14 cellular contexts compared by ENCODE assay signal in genomic region chr22:45211435-45211834, GRCh38. TPM values are rescaled to one million over a fixed set of nuclear protein-coding genes. Genes with fewer than 3 reads are reported as not detected.
DNase-seq lines count a peak whose midpoint lies in the region; ATAC-seq and TF ChIP-seq lines count a peak whose summit lies in the region.
"Had no signal": no experiment of that assay in that cellular context is flagged by ENCODE, and none has a peak within 500 bp of the region (broad histone marks: within the 10 kb centered on the region; RNA-seq: fewer than 3 reads in every experiment).

No MANE protein-coding gene starts in this region.

- H3K9me3 Mint-ChIP-seq in WTC11, result no peaks in the 10 kb centered on the region
- H3K9me3 Mint-ChIP-seq in stimulated activated effector memory CD8-positive, alpha-beta T cell treated with anti-CD3 and anti-CD28 coated beads, Interleukin-12 subunit alpha, Interleukin-12 subunit beta, amount 100 ng/mL, for 72 hours, result no peaks in the 10 kb centered on the region
- no peaks in the 10 kb centered on the region for H3K9me3 Mint-ChIP-seq in Calu3 (ENCODE audit: low read depth, unreplicated experiment)
- H3K9me3 Mint-ChIP-seq: activated CD4-positive, alpha-beta memory T cell treated with anti-CD3 and anti-CD28 coated beads for 36 hours; CD8-positive, alpha-beta T cell; naive thymus-derived CD4-positive, alpha-beta T cell had no signal

- ATAC-seq in WTC11, result no peak
- ATAC-seq in stimulated activated effector memory CD8-positive, alpha-beta T cell treated with anti-CD3 and anti-CD28 coated beads, Interleukin-12 subunit alpha, Interleukin-12 subunit beta, amount 100 ng/mL, for 72 hours, result no peak
- ATAC-seq: CD8-positive, alpha-beta T cell; naive thymus-derived CD4-positive, alpha-beta T cell had no signal

- BruUV-seq in Calu3 (replicated peaks; lab: Mats Ljungman, UMichigan), result no TSS peak

- H3K9me3 ChIP-seq in stomach smooth muscle (ENCODE audit: control insufficient read depth in 2 of 2, low read length in 2 of 2), result no peaks in the 10 kb centered on the region

- no peak for TF ChIP-seq CTCF in WTC11 (IDR thresholded peaks at IDR 0.05)
- TF ChIP-seq CTCF in Calu3 (IDR thresholded peaks at IDR 0.05; ENCODE audit: unreplicated experiment), result no peak

- H3K27ac ChIP-seq in layer of hippocampus (ENCODE audit: low read depth, low read length), result peak overlapping the region; percentile 94
- H3K27ac ChIP-seq in stomach smooth muscle (ENCODE audit: low read length), result no peak overlapping the region

- POLR2A ChIA-PET in WTC11 (lab: Charles Lee), result no interaction called here

- DNase-seq in Caki2 (ENCODE audit: low read depth) (peak; percentile 46), WTC11 (ENCODE audit: low spot score) (no peak), Calu3 (no peak), retina (no peak)
- DNase-seq in stimulated activated effector memory CD8-positive, alpha-beta T cell treated with anti-CD3 and anti-CD28 coated beads, Interleukin-12 subunit alpha, Interleukin-12 subunit beta, amount 100 ng/mL, for 72 hours (ENCODE audit: low spot score in 2 of 2), result no peak
- no peak for DNase-seq in activated CD4-positive, alpha-beta T cell treated with anti-CD3 and anti-CD28 coated beads, Interleukin-2, amount 50 U/mL, for 1 hour
- DNase-seq: activated CD4-positive, alpha-beta memory T cell treated with anti-CD3 and anti-CD28 coated beads for 36 hours; activated gamma-delta T cell; CD8-positive, alpha-beta T cell; cerebellar nuclear complex; MM.1S; naive thymus-derived CD4-positive, alpha-beta T cell had no signal

- intact Hi-C loops in Calu3 (cut with micrococcal nuclease; ENCODE audit: unreplicated experiment), result no loop called here

- CTCF ChIA-PET in WTC11 (lab: Charles Lee), result no interaction called here
- CTCF ChIA-PET in Calu3 (lab: Charles Lee), result no interaction called here

- peak overlapping the region; percentile 20 to 71 for H3K4me3 ChIP-seq in stomach smooth muscle (ENCODE audit: low read length in 2 of 2)

- H3K36me3 ChIP-seq in stomach smooth muscle (ENCODE audit: control insufficient read depth in 2 of 2, insufficient read depth in 2 of 2, low read length in 2 of 2), result no peaks in the 10 kb centered on the region

- no peak overlapping the region for H3K4me3 Mint-ChIP-seq in WTC11
- no peak overlapping the region for H3K4me3 Mint-ChIP-seq in stimulated activated effector memory CD8-positive, alpha-beta T cell treated with anti-CD3 and anti-CD28 coated beads, Interleukin-12 subunit alpha, Interleukin-12 subunit beta, amount 100 ng/mL, for 72 hours
- no peak overlapping the region for H3K4me3 Mint-ChIP-seq in Calu3 (ENCODE audit: low read depth, unreplicated experiment)
- H3K4me3 Mint-ChIP-seq: activated CD4-positive, alpha-beta memory T cell treated with anti-CD3 and anti-CD28 coated beads for 36 hours; CD8-positive, alpha-beta T cell; naive thymus-derived CD4-positive, alpha-beta T cell had no signal

- H3K4me1 Mint-ChIP-seq in WTC11, result peaks cover 23% of the 10 kb centered on the region
- peaks cover 11% of the 10 kb centered on the region for H3K4me1 Mint-ChIP-seq in stimulated activated effector memory CD8-positive, alpha-beta T cell treated with anti-CD3 and anti-CD28 coated beads, Interleukin-12 subunit alpha, Interleukin-12 subunit beta, amount 100 ng/mL, for 72 hours
- no peaks in the 10 kb centered on the region for H3K4me1 Mint-ChIP-seq in Calu3 (ENCODE audit: low read depth, unreplicated experiment)

- 0 out of 2 replicates have a peak overlapping the region, but pooled peaks have one; percentile 23 for H3K27ac Mint-ChIP-seq in WTC11
- no peak overlapping the region for H3K27ac Mint-ChIP-seq in stimulated activated effector memory CD8-positive, alpha-beta T cell treated with anti-CD3 and anti-CD28 coated beads, Interleukin-12 subunit alpha, Interleukin-12 subunit beta, amount 100 ng/mL, for 72 hours
- no peak overlapping the region for H3K27ac Mint-ChIP-seq in Calu3 (ENCODE audit: unreplicated experiment)
- H3K27ac Mint-ChIP-seq: activated CD4-positive, alpha-beta memory T cell treated with anti-CD3 and anti-CD28 coated beads for 36 hours; CD8-positive, alpha-beta T cell had no signal

- no peaks in the 10 kb centered on the region; the same call in 1 of the 2 replicates for H3K36me3 Mint-ChIP-seq in WTC11
- H3K36me3 Mint-ChIP-seq in stimulated activated effector memory CD8-positive, alpha-beta T cell treated with anti-CD3 and anti-CD28 coated beads, Interleukin-12 subunit alpha, Interleukin-12 subunit beta, amount 100 ng/mL, for 72 hours, result no peaks in the 10 kb centered on the region
- H3K36me3 Mint-ChIP-seq in Calu3 (ENCODE audit: insufficient read depth, unreplicated experiment), result peaks cover 17% of the 10 kb centered on the region

- no peaks in the 10 kb centered on the region for H3K27me3 Mint-ChIP-seq in WTC11 (ENCODE audit: low read depth)
- H3K27me3 Mint-ChIP-seq in Calu3 (ENCODE audit: unreplicated experiment), result no peaks in the 10 kb centered on the region
- H3K27me3 Mint-ChIP-seq: activated CD4-positive, alpha-beta memory T cell treated with anti-CD3 and anti-CD28 coated beads for 36 hours; naive thymus-derived CD4-positive, alpha-beta T cell had no signal

- peaks cover 38% of the 10 kb centered on the region for H3K4me1 ChIP-seq in stomach smooth muscle (ENCODE audit: control insufficient read depth, insufficient read depth, low read length)

- H3K27me3 ChIP-seq in layer of hippocampus (ENCODE audit: control insufficient read depth, insufficient read depth, low read length), result no peaks in the 10 kb centered on the region
- H3K27me3 ChIP-seq in stomach smooth muscle (ENCODE audit: control insufficient read depth in 1 of 2, insufficient read depth in 2 of 2, low read length in 2 of 2), result no peaks in the 10 kb centered on the region

- H3K9ac ChIP-seq in stomach smooth muscle (ENCODE audit: low read length in 2 of 2), result no peak overlapping the region

- in situ Hi-C loops in Caki2 (cut with HindIII; ENCODE audit: low pct_unique_long_range_greater_than_20kb, low sequenced_read_pairs), result no loop called here

TF ChIP-seq in WTC11, 78 proteins besides CTCF, POLR2A, EP300 and RAD21:
- TF ChIP-seq HMGA2 (CRISPR knock-in tag; IDR thresholded peaks at IDR 0.05) (no peak), GTF2I (CRISPR knock-in tag; conservative IDR thresholded peaks at IDR 0.05) (no peak), TP53 (CRISPR knock-in tag; IDR thresholded peaks at IDR 0.05) (no peak), NFATC4 (CRISPR knock-in tag; IDR thresholded peaks at IDR 0.05) (no peak), ZNF423 (CRISPR knock-in tag; IDR thresholded peaks at IDR 0.05) (no peak), ATF1 (CRISPR knock-in tag; IDR thresholded peaks at IDR 0.05) (no peak), GRHL2 (CRISPR knock-in tag; IDR thresholded peaks at IDR 0.05; ENCODE audit: insufficient replicate concordance, severe bottlenecking) (no peak), RELA (CRISPR knock-in tag; IDR thresholded peaks at IDR 0.05; ENCODE audit: borderline replicate concordance) (no peak), ZNF396 (CRISPR knock-in tag; IDR thresholded peaks at IDR 0.05; ENCODE audit: borderline replicate concordance) (no peak), FOXK1 (CRISPR knock-in tag; IDR thresholded peaks at IDR 0.05) (no peak)
- TF ChIP-seq, protein P1, sequence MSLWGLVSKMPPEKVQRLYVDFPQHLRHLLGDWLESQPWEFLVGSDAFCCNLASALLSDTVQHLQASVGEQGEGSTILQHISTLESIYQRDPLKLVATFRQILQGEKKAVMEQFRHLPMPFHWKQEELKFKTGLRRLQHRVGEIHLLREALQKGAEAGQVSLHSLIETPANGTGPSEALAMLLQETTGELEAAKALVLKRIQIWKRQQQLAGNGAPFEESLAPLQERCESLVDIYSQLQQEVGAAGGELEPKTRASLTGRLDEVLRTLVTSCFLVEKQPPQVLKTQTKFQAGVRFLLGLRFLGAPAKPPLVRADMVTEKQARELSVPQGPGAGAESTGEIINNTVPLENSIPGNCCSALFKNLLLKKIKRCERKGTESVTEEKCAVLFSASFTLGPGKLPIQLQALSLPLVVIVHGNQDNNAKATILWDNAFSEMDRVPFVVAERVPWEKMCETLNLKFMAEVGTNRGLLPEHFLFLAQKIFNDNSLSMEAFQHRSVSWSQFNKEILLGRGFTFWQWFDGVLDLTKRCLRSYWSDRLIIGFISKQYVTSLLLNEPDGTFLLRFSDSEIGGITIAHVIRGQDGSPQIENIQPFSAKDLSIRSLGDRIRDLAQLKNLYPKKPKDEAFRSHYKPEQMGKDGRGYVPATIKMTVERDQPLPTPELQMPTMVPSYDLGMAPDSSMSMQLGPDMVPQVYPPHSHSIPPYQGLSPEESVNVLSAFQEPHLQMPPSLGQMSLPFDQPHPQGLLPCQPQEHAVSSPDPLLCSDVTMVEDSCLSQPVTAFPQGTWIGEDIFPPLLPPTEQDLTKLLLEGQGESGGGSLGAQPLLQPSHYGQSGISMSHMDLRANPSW (CRISPR knock-in tag; conservative IDR thresholded peaks at IDR 0.05; ENCODE audit: low read depth), result no peak

RNA-seq across cellular contexts. Expression of gene KIAA0930, which starts 29.3 kb away (rescaled TPM):
- 102 and 131 TPM in 2 replicates for total RNA-seq in Caki2 (2014; rRNA removed; shearing (Covaris generic); ENCODE audit: low replicate concordance)
- total RNA-seq in WTC11 (2021) (53.2 to 62.1 TPM (median 57.6 TPM) in 3 replicates), Calu3 (2022) (56.8 and 83.2 TPM in 2 replicates)

RNA-seq across cellular contexts. Expression of gene NUP50, which starts 47.7 kb away (rescaled TPM):
- total RNA-seq in Caki2 (2014; rRNA removed; shearing (Covaris generic); ENCODE audit: low replicate concordance), result 56.5 and 68.1 TPM in 2 replicates
- total RNA-seq in WTC11 (2021) (98.6 to 131 TPM (median 106 TPM) in 3 replicates), Calu3 (2022) (107 and 115 TPM in 2 replicates)
